In genomic region chr3:188486126-188486525, GRCh38 we compare ENCODE assay signal across 20 cellular contexts.
A peak's percentile ranks its signal among the peaks of the same experiment; 100 is the strongest.
DNase-seq lines count a peak whose midpoint lies in the region; ATAC-seq and TF ChIP-seq lines count a peak whose summit lies in the region.
"Had no signal": no experiment of that assay in that cellular context is flagged by ENCODE, and none has a peak within 500 bp of the region (broad histone marks: within the 10 kb centered on the region; RNA-seq: fewer than 3 reads in every experiment).

No MANE protein-coding gene starts in this region.

- no peak for ATAC-seq in foreskin keratinocyte
- ATAC-seq: activated T-cell treated with anti-CD3 and anti-CD28 coated beads, Interleukin-2, amount 50 U/mL, for 72 hours; left ventricle myocardium superior had no signal

- intact Hi-C loops in activated CD4-positive, alpha-beta T cell treated with anti-CD3 and anti-CD28 coated beads, Interleukin-2, amount 10 ng/mL, durations not matched to agents 24 days and 14 days (cut with micrococcal nuclease), result no loop called here

- no peaks in the 10 kb centered on the region for H3K9me3 ChIP-seq in SJSA1 (replicated peaks)
- H3K9me3 ChIP-seq: colonic mucosa, neutrophil had no signal

- H3K27me3 ChIP-seq in SJSA1 (replicated peaks) (no peaks in the 10 kb centered on the region), foreskin keratinocyte (no peaks in the 10 kb centered on the region)
- H3K27me3 ChIP-seq: colonic mucosa, neutrophil had no signal

- POLR2A ChIA-PET in GM10248 (lab: Yijun Ruan, JAX), result no interaction called here

- peaks cover 6% of the 10 kb centered on the region for H3K4me1 Mint-ChIP-seq in activated CD4-positive, alpha-beta T cell treated with anti-CD3 and anti-CD28 coated beads, Interleukin-2, amount 10 ng/mL, durations not matched to agents 24 days and 14 days

- H3K4me3 ChIP-seq in SJSA1, result no peak overlapping the region
- H3K4me3 ChIP-seq: colonic mucosa had no signal

- DNase-seq in activated CD4-positive, alpha-beta T cell treated with anti-CD3 and anti-CD28 coated beads, Interleukin-2, amount 10 ng/mL, durations not matched to agents 24 days and 14 days, result peak; percentile 8
- no peak for DNase-seq in activated CD4-positive, alpha-beta T cell treated with anti-CD3 and anti-CD28 coated beads, Interleukin-2, amount 50 U/mL, for 4 hours
- DNase-seq in SJSA1 (ENCODE audit: low read depth in 1 of 2, low spot score in 2 of 2) (peak in 1 of 2 experiments; percentile 68), foreskin keratinocyte (peak; percentile 36 to 58), NK-92 (lab: John Stamatoyannopoulos, UW; ENCODE audit: unreplicated experiment) (no peak), NCI-H82 treated with DMSO at 0.1 percent for 48 hours (lab: John Stamatoyannopoulos, UW; ENCODE audit: unreplicated experiment) (no peak), GM10248 (ENCODE audit: extremely low spot score) (no peak), AML-193 (lab: John Stamatoyannopoulos, UW) (no peak)
- DNase-seq: activated T-cell treated with anti-CD3 and anti-CD28 coated beads, Interleukin-2, amount 50 U/mL, for 72 hours; colonic mucosa; H9; head of caudate nucleus; left ventricle myocardium superior; NCI-H1105; NCI-H2081 treated with DMSO at 0.1 percent for 48 hours; NCI-H446 treated with DMSO at 0.1 percent for 48 hours; substantia nigra had no signal

- peaks cover 47% of the 10 kb centered on the region for H3K36me3 Mint-ChIP-seq in activated CD4-positive, alpha-beta T cell treated with anti-CD3 and anti-CD28 coated beads, Interleukin-2, amount 10 ng/mL, durations not matched to agents 24 days and 14 days (ENCODE audit: low read depth)

- H3K4me1 ChIP-seq in SJSA1 (replicated peaks) (peaks cover 44% of the 10 kb centered on the region), foreskin keratinocyte (peaks cover 13% of the 10 kb centered on the region)
- H3K4me1 ChIP-seq: colonic mucosa had no signal

- H3K27ac ChIP-seq in SJSA1, result peak overlapping the region; percentile 27; the same call in 1 of the 2 replicates
- H3K27ac ChIP-seq in foreskin keratinocyte, result no peak overlapping the region
- H3K27ac ChIP-seq: C4-2B, colonic mucosa, neutrophil had no signal

- no peak overlapping the region for H3K4me3 Mint-ChIP-seq in activated CD4-positive, alpha-beta T cell treated with anti-CD3 and anti-CD28 coated beads, Interleukin-2, amount 10 ng/mL, durations not matched to agents 24 days and 14 days
- H3K4me3 Mint-ChIP-seq: activated naive CD4-positive, alpha-beta T cell treated with anti-CD3 and anti-CD28 coated beads, Interleukin-2, amount 50 U/mL, for 24 hours; activated T-cell treated with anti-CD3 and anti-CD28 coated beads, Interleukin-2, amount 50 U/mL, for 72 hours; H9 had no signal

- no peak overlapping the region for H3K27ac Mint-ChIP-seq in activated CD4-positive, alpha-beta T cell treated with anti-CD3 and anti-CD28 coated beads, Interleukin-2, amount 10 ng/mL, durations not matched to agents 24 days and 14 days
- H3K27ac Mint-ChIP-seq: activated naive CD4-positive, alpha-beta T cell treated with anti-CD3 and anti-CD28 coated beads, Interleukin-2, amount 50 U/mL, for 24 hours; activated T-cell treated with anti-CD3 and anti-CD28 coated beads, Interleukin-2, amount 50 U/mL, for 72 hours; H9 had no signal

- no peaks in the 10 kb centered on the region for H3K27me3 Mint-ChIP-seq in activated CD4-positive, alpha-beta T cell treated with anti-CD3 and anti-CD28 coated beads, Interleukin-2, amount 10 ng/mL, durations not matched to agents 24 days and 14 days
- H3K27me3 Mint-ChIP-seq: activated naive CD4-positive, alpha-beta T cell treated with anti-CD3 and anti-CD28 coated beads, Interleukin-2, amount 50 U/mL, for 24 hours had no signal

- peaks cover 42% of the 10 kb centered on the region for H3K36me3 ChIP-seq in SJSA1
- H3K36me3 ChIP-seq: colonic mucosa had no signal

- CTCF ChIA-PET in GM10248 (lab: Yijun Ruan, JAX), result no interaction called here

- TF ChIP-seq CTCF in foreskin keratinocyte (conservative IDR thresholded peaks at IDR 0.05), result no peak
- TF ChIP-seq CTCF in GM10248 (IDR thresholded peaks at IDR 0.05; ENCODE audit: control extremely low read depth, extremely low read depth, low read depth, missing control alignments), result no peak

- peaks cover 20% of the 10 kb centered on the region for H3K9me3 Mint-ChIP-seq in activated CD4-positive, alpha-beta T cell treated with anti-CD3 and anti-CD28 coated beads, Interleukin-2, amount 10 ng/mL, durations not matched to agents 24 days and 14 days
- H3K9me3 Mint-ChIP-seq: activated naive CD4-positive, alpha-beta T cell treated with anti-CD3 and anti-CD28 coated beads, Interleukin-2, amount 50 U/mL, for 24 hours; H9 had no signal

Comparison
In these comparisons a context has a peak if more than half of its experiments do, and no peak if none do; other contexts are left out.
1. DNase-seq: peak in activated CD4-positive, alpha-beta T cell treated with anti-CD3 and anti-CD28 coated beads, Interleukin-2, amount 10 ng/mL, durations not matched to agents 24 days and 14 days (single experiment) and foreskin keratinocyte (2 of 2); none in activated CD4-positive, alpha-beta T cell treated with anti-CD3 and anti-CD28 coated beads, Interleukin-2, amount 50 U/mL, for 4 hours (0 of 2), NK-92 (single experiment), NCI-H82 treated with DMSO at 0.1 percent for 48 hours (single experiment), GM10248 (single experiment) and AML-193 (0 of 2).